Comparison of ENCODE assay signal across 21 cellular contexts in genomic region chr7:158386866-158387820, GRCh38.
"Had no signal": no experiment of that assay in that cellular context is flagged by ENCODE, and none has a peak within 500 bp of the region (broad histone marks: within the 10 kb centered on the region; RNA-seq: fewer than 3 reads in every experiment).

No MANE protein-coding gene starts in this region.

- H3K4me1 Mint-ChIP-seq: activated CD4-positive, alpha-beta T cell treated with anti-CD3 and anti-CD28 coated beads, Interleukin-2, amount 10 ng/mL, durations not matched to agents 24 days and 14 days; naive B cell; stimulated activated naive CD8-positive, alpha-beta T cell treated with anti-CD3 and anti-CD28 coated beads, Interleukin-15, amount 100 ng/mL, for 72 hours had no signal

- H3K36me3 Mint-ChIP-seq: naive B cell, neural progenitor cell had no signal

- H3K4me1 ChIP-seq: esophagus squamous epithelium, neural progenitor cell, psoas muscle, right lobe of liver, suprapubic skin, transverse colon, vagina had no signal

- H3K27me3 ChIP-seq: body of pancreas, neural progenitor cell, ovary, right lobe of liver, transverse colon, vagina had no signal

- H2AFZ ChIP-seq: neural progenitor cell had no signal

- H3K4me3 Mint-ChIP-seq: activated CD4-positive, alpha-beta T cell treated with anti-CD3 and anti-CD28 coated beads, Interleukin-2, amount 10 ng/mL, durations not matched to agents 24 days and 14 days; activated CD8-positive, alpha-beta T cell treated with anti-CD3 and anti-CD28 coated beads for 36 hours; activated naive CD4-positive, alpha-beta T cell treated with anti-CD3 and anti-CD28 coated beads for 36 hours; activated T-cell treated with anti-CD3 and anti-CD28 coated beads, Interleukin-2, amount 50 U/mL, for 24 hours; effector memory CD8-positive, alpha-beta T cell; naive B cell; neural progenitor cell; stimulated activated naive CD8-positive, alpha-beta T cell treated with anti-CD3 and anti-CD28 coated beads, Interleukin-15, amount 100 ng/mL, for 72 hours had no signal

- ATAC-seq: activated CD8-positive, alpha-beta T cell treated with anti-CD3 and anti-CD28 coated beads for 36 hours; body of pancreas; effector memory CD8-positive, alpha-beta T cell; mucosa of descending colon; psoas muscle; right lobe of liver; stimulated activated naive CD8-positive, alpha-beta T cell treated with anti-CD3 and anti-CD28 coated beads, Interleukin-15, amount 100 ng/mL, for 72 hours had no signal

- H3K27ac Mint-ChIP-seq: activated CD4-positive, alpha-beta T cell treated with anti-CD3 and anti-CD28 coated beads, Interleukin-2, amount 10 ng/mL, durations not matched to agents 24 days and 14 days; activated CD8-positive, alpha-beta T cell treated with anti-CD3 and anti-CD28 coated beads for 36 hours; activated naive CD4-positive, alpha-beta T cell treated with anti-CD3 and anti-CD28 coated beads for 36 hours; activated T-cell treated with anti-CD3 and anti-CD28 coated beads, Interleukin-2, amount 50 U/mL, for 24 hours; activated T-helper 2 cell treated with anti-CD3 and anti-CD28 coated beads, Interferon-gamma antibody, Interleukin-2, Interleukin-4, amounts not matched to agents 10 μg/mL and 5 μg/mL and 100 μg/mL, durations not matched to agents 14 hours and 24 hours and 36 hours; effector memory CD8-positive, alpha-beta T cell; neural progenitor cell; stimulated activated naive CD8-positive, alpha-beta T cell treated with anti-CD3 and anti-CD28 coated beads, Interleukin-15, amount 100 ng/mL, for 72 hours had no signal

- H3K36me3 ChIP-seq: esophagus squamous epithelium, neural progenitor cell, ovary, right lobe of liver, suprapubic skin, transverse colon, vagina had no signal

- H3K4me3 ChIP-seq: body of pancreas, esophagus squamous epithelium, mucosa of descending colon, neural progenitor cell, ovary, psoas muscle, right lobe of liver, suprapubic skin, transverse colon, vagina had no signal

- H3K9me3 Mint-ChIP-seq: activated CD4-positive, alpha-beta T cell treated with anti-CD3 and anti-CD28 coated beads, Interleukin-2, amount 10 ng/mL, durations not matched to agents 24 days and 14 days; activated CD8-positive, alpha-beta T cell treated with anti-CD3 and anti-CD28 coated beads for 36 hours; activated naive CD4-positive, alpha-beta T cell treated with anti-CD3 and anti-CD28 coated beads for 36 hours; activated T-cell treated with anti-CD3 and anti-CD28 coated beads, Interleukin-2, amount 50 U/mL, for 24 hours; activated T-helper 2 cell treated with anti-CD3 and anti-CD28 coated beads, Interferon-gamma antibody, Interleukin-2, Interleukin-4, amounts not matched to agents 10 μg/mL and 5 μg/mL and 100 μg/mL, durations not matched to agents 14 hours and 24 hours and 36 hours; effector memory CD8-positive, alpha-beta T cell; neural progenitor cell; stimulated activated naive CD8-positive, alpha-beta T cell treated with anti-CD3 and anti-CD28 coated beads, Interleukin-15, amount 100 ng/mL, for 72 hours had no signal

- DNase-seq: activated CD4-positive, alpha-beta T cell treated with anti-CD3 and anti-CD28 coated beads, Interleukin-2, amount 10 ng/mL, durations not matched to agents 24 days and 14 days; activated CD8-positive, alpha-beta T cell treated with anti-CD3 and anti-CD28 coated beads for 36 hours; activated naive CD4-positive, alpha-beta T cell treated with anti-CD3 and anti-CD28 coated beads for 36 hours; activated T-cell treated with anti-CD3 and anti-CD28 coated beads, Interleukin-2, amount 50 U/mL, for 24 hours; effector memory CD8-positive, alpha-beta T cell; esophagus squamous epithelium; mesenchymal stem cell; mucosa of descending colon; naive B cell; ovary; right lobe of liver; small intestine; stimulated activated CD4-positive, alpha-beta T cell treated with anti-CD3 and anti-CD28 coated beads, Interleukin-4, amount 100 ng/mL, for 1 hour; stimulated activated naive CD8-positive, alpha-beta T cell treated with anti-CD3 and anti-CD28 coated beads, Interleukin-15, amount 100 ng/mL, for 72 hours; transverse colon had no signal

- H3K4me2 ChIP-seq: neural progenitor cell had no signal

- H3K27ac ChIP-seq: body of pancreas, esophagus squamous epithelium, neural progenitor cell, ovary, psoas muscle, right lobe of liver, suprapubic skin, transverse colon, vagina had no signal

- H3K27me3 Mint-ChIP-seq: activated CD4-positive, alpha-beta T cell treated with anti-CD3 and anti-CD28 coated beads, Interleukin-2, amount 10 ng/mL, durations not matched to agents 24 days and 14 days; naive B cell had no signal

- H3K9ac ChIP-seq: neural progenitor cell had no signal

- H3K9me3 ChIP-seq: body of pancreas, esophagus squamous epithelium, mucosa of descending colon, ovary, psoas muscle, right lobe of liver, suprapubic skin, transverse colon, vagina had no signal
